ENCODE assay signal across 24 cellular contexts in genomic region chr7:12074889-12075288, GRCh38.
"Had no signal": no experiment of that assay in that cellular context is flagged by ENCODE, and none has a peak within 500 bp of the region (broad histone marks: within the 10 kb centered on the region; RNA-seq: fewer than 3 reads in every experiment).

No MANE protein-coding gene starts in this region.

- ATAC-seq: left ventricle myocardium superior; naive thymus-derived CD8-positive, alpha-beta T cell; stimulated activated naive CD8-positive, alpha-beta T cell treated with anti-CD3 and anti-CD28 coated beads, Interleukin-15, Interleukin-2, amounts not matched to agents 100 U/mL and 50 U/mL, for 24 hours; WTC11 had no signal

- H3K27me3 Mint-ChIP-seq: activated naive CD4-positive, alpha-beta T cell treated with anti-CD3 and anti-CD28 coated beads, Interleukin-2, amount 50 U/mL, for 24 hours had no signal

- H3K4me1 Mint-ChIP-seq: activated naive CD4-positive, alpha-beta T cell treated with anti-CD3 and anti-CD28 coated beads, Interleukin-2, amount 50 U/mL, for 24 hours; naive thymus-derived CD8-positive, alpha-beta T cell; neural crest cell had no signal

- H3K9me3 ChIP-seq: testis had no signal

- H3K4me3 Mint-ChIP-seq: activated naive CD4-positive, alpha-beta T cell treated with anti-CD3 and anti-CD28 coated beads, Interleukin-2, amount 50 U/mL, for 24 hours; naive thymus-derived CD8-positive, alpha-beta T cell; neural crest cell; WTC11 had no signal

- H3K27ac ChIP-seq: breast epithelium, esophagus muscularis mucosa, parathyroid adenoma, right atrium auricular region, spleen, testis, transverse colon had no signal

- H3K36me3 ChIP-seq: breast epithelium, esophagus muscularis mucosa, right atrium auricular region, spleen, transverse colon had no signal

- H3K4me1 ChIP-seq: breast epithelium, esophagus muscularis mucosa, parathyroid adenoma, right atrium auricular region, spleen, testis, transverse colon had no signal

- H3K4me3 ChIP-seq: breast epithelium, esophagus muscularis mucosa, right atrium auricular region, spleen, testis, transverse colon had no signal

- FAIRE-seq: endothelial cell of umbilical vein, islet of Langerhans had no signal

- H3K27ac Mint-ChIP-seq: activated naive CD4-positive, alpha-beta T cell treated with anti-CD3 and anti-CD28 coated beads, Interleukin-2, amount 50 U/mL, for 24 hours; naive thymus-derived CD8-positive, alpha-beta T cell; WTC11 had no signal

- DNase-seq: activated CD4-positive, alpha-beta T cell treated with anti-CD3 and anti-CD28 coated beads for 4 hours; activated CD4-positive, alpha-beta T cell treated with anti-CD3 and anti-CD28 coated beads, Interleukin-2, amount 50 U/mL, for 4 hours; activated CD8-positive, alpha-beta memory T cell treated with anti-CD3 and anti-CD28 coated beads for 24 hours; activated gamma-delta T cell treated with Interleukin-2 at 50 U/mL for 16 hours; activated T-cell treated with anti-CD3 and anti-CD28 coated beads, Interleukin-2, amount 50 U/mL, for 1 hour; central memory CD4-positive, alpha-beta T cell; foreskin melanocyte; left ventricle myocardium superior; midbrain; naive thymus-derived CD8-positive, alpha-beta T cell; nucleus accumbens; spleen; stimulated activated naive CD8-positive, alpha-beta T cell treated with anti-CD3 and anti-CD28 coated beads, Interleukin-15, Interleukin-2, amounts not matched to agents 100 U/mL and 50 U/mL, for 24 hours; testis; transverse colon had no signal

- H3K27me3 ChIP-seq: breast epithelium, esophagus muscularis mucosa, right atrium auricular region, spleen, testis, transverse colon had no signal
